In genomic region chr11:63813563-63814382, GRCh38 we compare ENCODE assay signal across 1 cellular context.
TF ChIP-seq lines count a peak whose summit lies in the region.

No MANE protein-coding gene starts in this region.

TF ChIP-seq in HepG2, 621 proteins besides CTCF, POLR2A, EP300 and RAD21 (continued from another document):
- no peak for TF ChIP-seq ISX (CRISPR knock-in tag; conservative IDR thresholded peaks at IDR 0.05)
- no peak for TF ChIP-seq REXO4 (CRISPR knock-in tag; IDR thresholded peaks at IDR 0.05; ENCODE audit: borderline replicate concordance)
- TF ChIP-seq ZNF557 (CRISPR knock-in tag; IDR thresholded peaks at IDR 0.05): no peak
- no peak for TF ChIP-seq HNRNPK (IDR thresholded peaks at IDR 0.05; ENCODE audit: low read depth, low read length, poor library complexity, severe bottlenecking)
- no peak for TF ChIP-seq KDM1A (CRISPR knock-in tag; IDR thresholded peaks at IDR 0.05)
- no peak for TF ChIP-seq MNT (IDR thresholded peaks at IDR 0.05)
- TF ChIP-seq NFE2L1 (CRISPR knock-in tag; IDR thresholded peaks at IDR 0.05; ENCODE audit: borderline replicate concordance): no peak
- no peak for TF ChIP-seq CEBPB (IDR thresholded peaks at IDR 0.05; ENCODE audit: borderline replicate concordance, low read depth, low read length)
- TF ChIP-seq MBNL3 (CRISPR knock-in tag; conservative IDR thresholded peaks at IDR 0.05): no peak
- TF ChIP-seq ZNF746 (CRISPR knock-in tag; IDR thresholded peaks at IDR 0.05): no peak
- peak; percentile 35; the same call in 1 of the 2 replicates for TF ChIP-seq ZNF580 (CRISPR knock-in tag; IDR thresholded peaks at IDR 0.05; ENCODE audit: borderline replicate concordance, low read depth)
- no peak for TF ChIP-seq GATAD2A (CRISPR knock-in tag; IDR thresholded peaks at IDR 0.05)
- no peak for TF ChIP-seq ZNF816 (CRISPR knock-in tag; IDR thresholded peaks at IDR 0.05; ENCODE audit: borderline replicate concordance)
- TF ChIP-seq ZNF3 (CRISPR knock-in tag; IDR thresholded peaks at IDR 0.05): no peak
- no peak for TF ChIP-seq MYNN (CRISPR knock-in tag; IDR thresholded peaks at IDR 0.05; ENCODE audit: low read depth)
- TF ChIP-seq AKNA (CRISPR knock-in tag; IDR thresholded peaks at IDR 0.05; ENCODE audit: borderline replicate concordance): no peak
- no peak for TF ChIP-seq RFX5 (IDR thresholded peaks at IDR 0.05; ENCODE audit: low read depth, low read length)
- no peak for TF ChIP-seq SRSF4 (IDR thresholded peaks at IDR 0.05; ENCODE audit: low read depth, low read length, poor library complexity, severe bottlenecking)
- no peak for TF ChIP-seq ZZZ3 (CRISPR knock-in tag; IDR thresholded peaks at IDR 0.05; ENCODE audit: borderline replicate concordance)
- no peak for TF ChIP-seq ZNF792 (CRISPR knock-in tag; IDR thresholded peaks at IDR 0.05)
- TF ChIP-seq PRDM4 (CRISPR knock-in tag; IDR thresholded peaks at IDR 0.05; ENCODE audit: borderline replicate concordance): no peak
- TF ChIP-seq U2AF1 (optimal IDR thresholded peaks at IDR 0.05; ENCODE audit: low read depth, low read length): no peak
- no peak for TF ChIP-seq SNAPC2 (CRISPR knock-in tag; IDR thresholded peaks at IDR 0.05)
- TF ChIP-seq TSC22D2 (CRISPR knock-in tag; IDR thresholded peaks at IDR 0.05; ENCODE audit: borderline replicate concordance): no peak
- no peak for TF ChIP-seq STAG1 (CRISPR knock-in tag; IDR thresholded peaks at IDR 0.05)
- no peak for TF ChIP-seq ZNF629 (CRISPR knock-in tag; conservative IDR thresholded peaks at IDR 0.05)
- TF ChIP-seq ZNF709 (CRISPR knock-in tag; IDR thresholded peaks at IDR 0.05): peak; percentile 13; the same call in 1 of the 2 replicates
- TF ChIP-seq ZNF430 (CRISPR knock-in tag; IDR thresholded peaks at IDR 0.05): no peak
- no peak for TF ChIP-seq ZNF101 (CRISPR knock-in tag; IDR thresholded peaks at IDR 0.05; ENCODE audit: borderline replicate concordance, low read depth)
- no peak for TF ChIP-seq ZNF691 (CRISPR knock-in tag; IDR thresholded peaks at IDR 0.05; ENCODE audit: borderline replicate concordance, low read depth)
- TF ChIP-seq ZNF160 (CRISPR knock-in tag; IDR thresholded peaks at IDR 0.05): no peak
- TF ChIP-seq EEA1 (CRISPR knock-in tag; IDR thresholded peaks at IDR 0.05; ENCODE audit: borderline replicate concordance): no peak
- no peak for TF ChIP-seq LRRFIP1 (CRISPR knock-in tag; conservative IDR thresholded peaks at IDR 0.05)
- TF ChIP-seq CBX1 (IDR thresholded peaks at IDR 0.05; ENCODE audit: low read depth): no peak
- TF ChIP-seq KMT2B (CRISPR knock-in tag; IDR thresholded peaks at IDR 0.05): no peak
- 0 out of 2 replicates have a peak, but pooled peaks have one; percentile 47 for TF ChIP-seq GATAD1 (CRISPR knock-in tag; IDR thresholded peaks at IDR 0.05)
- TF ChIP-seq ZNF326 (CRISPR knock-in tag; IDR thresholded peaks at IDR 0.05; ENCODE audit: borderline replicate concordance): no peak
- no peak for TF ChIP-seq NFIB (CRISPR knock-in tag; IDR thresholded peaks at IDR 0.05; ENCODE audit: borderline replicate concordance)
- no peak for TF ChIP-seq ZKSCAN1 (IDR thresholded peaks at IDR 0.05; ENCODE audit: low read length)
- no peak for TF ChIP-seq ZNF891 (CRISPR knock-in tag; IDR thresholded peaks at IDR 0.05)
- TF ChIP-seq ATF2 (CRISPR knock-in tag; IDR thresholded peaks at IDR 0.05): no peak
- no peak for TF ChIP-seq ZUFSP (CRISPR knock-in tag; IDR thresholded peaks at IDR 0.05; ENCODE audit: borderline replicate concordance)
- TF ChIP-seq NFATC3 (CRISPR knock-in tag; IDR thresholded peaks at IDR 0.05): no peak
- no peak for TF ChIP-seq E2F2 (CRISPR knock-in tag; IDR thresholded peaks at IDR 0.05; ENCODE audit: borderline replicate concordance)
- TF ChIP-seq ZNF256 (CRISPR knock-in tag; conservative IDR thresholded peaks at IDR 0.05): no peak
- no peak; the same call in 1 of the 2 replicates for TF ChIP-seq ZNF782 (CRISPR knock-in tag; IDR thresholded peaks at IDR 0.05; ENCODE audit: borderline replicate concordance)
- no peak for TF ChIP-seq ZNF17 (CRISPR knock-in tag; IDR thresholded peaks at IDR 0.05)
- no peak for TF ChIP-seq SMAD1 (CRISPR knock-in tag; IDR thresholded peaks at IDR 0.05; ENCODE audit: borderline replicate concordance, low read depth)
- TF ChIP-seq HMG20A (CRISPR knock-in tag; IDR thresholded peaks at IDR 0.05; ENCODE audit: borderline replicate concordance): no peak
- no peak; the same call in 1 of the 2 replicates for TF ChIP-seq ZNF790 (CRISPR knock-in tag; IDR thresholded peaks at IDR 0.05; ENCODE audit: borderline replicate concordance)
- no peak for TF ChIP-seq ZNF713 (CRISPR knock-in tag; IDR thresholded peaks at IDR 0.05)
- no peak; the same call in 1 of the 2 replicates for TF ChIP-seq ERF (CRISPR knock-in tag; IDR thresholded peaks at IDR 0.05)
- TF ChIP-seq NR2F6 (IDR thresholded peaks at IDR 0.05): no peak
- TF ChIP-seq NR2F6 (CRISPR knock-in tag; IDR thresholded peaks at IDR 0.05): no peak
- no peak for TF ChIP-seq SYNCRIP (IDR thresholded peaks at IDR 0.05; ENCODE audit: insufficient read depth, low read depth, low read length)
- TF ChIP-seq ARNTL (CRISPR knock-in tag; IDR thresholded peaks at IDR 0.05): no peak
